Comparison of ENCODE assay signal across 20 cellular contexts in the genomic region with DNA sequence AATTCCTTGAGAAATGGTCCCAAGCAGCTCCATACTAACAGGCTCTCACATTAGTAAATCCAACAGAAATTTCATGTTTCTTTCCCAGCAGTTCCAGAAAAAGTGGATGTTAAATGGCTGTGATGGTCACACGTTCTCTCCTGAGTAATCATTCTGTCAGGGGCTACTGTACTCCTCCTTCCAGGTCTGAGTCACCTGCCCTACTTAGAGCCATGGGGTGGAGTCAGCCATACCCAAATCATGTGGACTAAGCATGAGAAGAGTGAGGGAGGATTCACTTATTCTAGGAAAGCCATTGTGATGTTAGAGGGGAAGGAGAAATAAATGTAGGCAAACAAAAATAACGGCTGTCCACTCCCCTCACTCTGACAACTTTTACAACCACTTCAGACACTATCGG.
DNase-seq lines count a peak whose midpoint lies in the region; ATAC-seq and TF ChIP-seq lines count a peak whose summit lies in the region.
"Had no signal": no experiment of that assay in that cellular context is flagged by ENCODE, and none has a peak within 500 bp of the region (broad histone marks: within the 10 kb centered on the region; RNA-seq: fewer than 3 reads in every experiment).

No MANE protein-coding gene starts in this region.

- H3K4me3 ChIP-seq in fibroblast of mammary gland (ENCODE audit: control insufficient read depth, low read depth, low read length), result no peak overlapping the region
- H3K4me3 ChIP-seq: right atrium auricular region, tibial artery had no signal

- H3K36me3 Mint-ChIP-seq in stimulated activated memory B cell treated with anti-CD40 and anti-IgM and Interleukin-4, amounts not matched to agents 10 μg/mL and 1 μg/mL and 100 μg/mL, for 72 hours, result no peaks in the 10 kb centered on the region

- H3K4me1 Mint-ChIP-seq in stimulated activated memory B cell treated with anti-CD40 and anti-IgM and Interleukin-4, amounts not matched to agents 10 μg/mL and 1 μg/mL and 100 μg/mL, for 72 hours, result peaks cover 44% of the 10 kb centered on the region

- DNase-seq in HK-2 (ENCODE audit: unreplicated experiment), result peak; percentile 14
- DNase-seq in RKO (ENCODE audit: low spot score), result peak; percentile 24
- peak; percentile 49 for DNase-seq in fibroblast of mammary gland (ENCODE audit: low read depth)
- no peak for DNase-seq in NCI-H510A treated with DMSO at 0.1 percent for 48 hours (lab: John Stamatoyannopoulos, UW)
- no peak for DNase-seq in stimulated activated CD4-positive, alpha-beta T cell treated with anti-CD3 and anti-CD28 coated beads, Interleukin-2, amount 100 ng/mL, for 24 hours
- DNase-seq in activated CD4-positive, alpha-beta T cell treated with anti-CD3 and anti-CD28 coated beads, Interleukin-2, amount 50 U/mL, for 48 hours, result no peak
- DNase-seq: activated CD4-positive, alpha-beta T cell treated with anti-CD3 and anti-CD28 coated beads for 4 hours; activated CD8-positive, alpha-beta memory T cell treated with anti-CD3 and anti-CD28 coated beads, Interleukin-2, amount 50 U/mL, for 48 hours; activated gamma-delta T cell; COR-L47; glutamatergic neuron; left ventricle myocardium superior; NCI-H1694 treated with DMSO at 0.1 percent for 48 hours; NCI-H2227 treated with DMSO at 0.1 percent for 48 hours; nucleus accumbens; stimulated activated naive CD4-positive, alpha-beta T cell treated with Interleukin-2 at 50 U/mL for 16 hours; tibial artery had no signal

- no peak for TF ChIP-seq CTCF in fibroblast of mammary gland (conservative IDR thresholded peaks at IDR 0.05; ENCODE audit: control insufficient read depth, insufficient read depth, low read depth, low read length)

- H3K9me3 Mint-ChIP-seq in stimulated activated memory B cell treated with anti-CD40 and anti-IgM and Interleukin-4, amounts not matched to agents 10 μg/mL and 1 μg/mL and 100 μg/mL, for 72 hours, result no peaks in the 10 kb centered on the region

- no peak for ATAC-seq in stimulated activated memory B cell treated with anti-CD40 and anti-IgM and Interleukin-4, amounts not matched to agents 10 μg/mL and 1 μg/mL and 100 μg/mL, for 72 hours
- ATAC-seq: HepG2, left ventricle myocardium superior had no signal

- H3K27ac Mint-ChIP-seq in stimulated activated memory B cell treated with anti-CD40 and anti-IgM and Interleukin-4, amounts not matched to agents 10 μg/mL and 1 μg/mL and 100 μg/mL, for 72 hours, result peak overlapping the region; percentile 56

- H3K4me3 Mint-ChIP-seq in stimulated activated memory B cell treated with anti-CD40 and anti-IgM and Interleukin-4, amounts not matched to agents 10 μg/mL and 1 μg/mL and 100 μg/mL, for 72 hours, result no peak overlapping the region

- no peaks in the 10 kb centered on the region for H3K27me3 Mint-ChIP-seq in stimulated activated memory B cell treated with anti-CD40 and anti-IgM and Interleukin-4, amounts not matched to agents 10 μg/mL and 1 μg/mL and 100 μg/mL, for 72 hours

Comparison
In these comparisons a context has a peak if more than half of its experiments do, and no peak if none do; other contexts are left out.
1. DNase-seq: peak in HK-2 (single experiment), RKO (single experiment) and fibroblast of mammary gland (single experiment); none in NCI-H510A treated with DMSO at 0.1 percent for 48 hours (single experiment), stimulated activated CD4-positive, alpha-beta T cell treated with anti-CD3 and anti-CD28 coated beads, Interleukin-2, amount 100 ng/mL, for 24 hours (0 of 2) and activated CD4-positive, alpha-beta T cell treated with anti-CD3 and anti-CD28 coated beads, Interleukin-2, amount 50 U/mL, for 48 hours (0 of 2).